In genomic region chr9:79012561-79012960, GRCh38 we compare ENCODE assay signal across 22 cellular contexts.
DNase-seq lines count a peak whose midpoint lies in the region; ATAC-seq and TF ChIP-seq lines count a peak whose summit lies in the region.
"Had no signal": no experiment of that assay in that cellular context is flagged by ENCODE, and none has a peak within 500 bp of the region (broad histone marks: within the 10 kb centered on the region; RNA-seq: fewer than 3 reads in every experiment).

No MANE protein-coding gene starts in this region.

- no peak overlapping the region for H3K4me3 Mint-ChIP-seq in GM23338
- H3K4me3 Mint-ChIP-seq: stimulated activated effector memory CD8-positive, alpha-beta T cell treated with anti-CD3 and anti-CD28 coated beads, Interleukin-12 subunit alpha, Interleukin-12 subunit beta, amount 100 ng/mL, for 72 hours; type B pancreatic cell had no signal

- no peak for TF ChIP-seq CTCF in GM23338 (conservative IDR thresholded peaks at IDR 0.05; ENCODE audit: low read depth in 2 of 2)
- no peak for TF ChIP-seq CTCF in foreskin keratinocyte (conservative IDR thresholded peaks at IDR 0.05)

- no peak overlapping the region for H3K27ac Mint-ChIP-seq in GM23338
- H3K27ac Mint-ChIP-seq: activated naive CD4-positive, alpha-beta T cell treated with anti-CD3 and anti-CD28 coated beads, Interleukin-2, amount 50 U/mL, for 72 hours; stimulated activated effector memory CD8-positive, alpha-beta T cell treated with anti-CD3 and anti-CD28 coated beads, Interleukin-12 subunit alpha, Interleukin-12 subunit beta, amount 100 ng/mL, for 72 hours; type B pancreatic cell had no signal

- no peaks in the 10 kb centered on the region for H3F3A ChIP-seq in GM23338 (replicated peaks; ENCODE audit: low read depth)

- H3K4me1 ChIP-seq in ACC112 (ENCODE audit: control insufficient read depth, insufficient read depth, low read length, unreplicated experiment) (peaks cover 34% of the 10 kb centered on the region), GM23338 (ENCODE audit: insufficient read depth) (no peaks in the 10 kb centered on the region; the same call in 1 of the 2 replicates), foreskin keratinocyte (peaks cover 43% of the 10 kb centered on the region)
- H3K4me1 ChIP-seq: heart left ventricle had no signal

- peak; percentile 14 for DNase-seq in GM23338 (ENCODE audit: low spot score)
- DNase-seq in amniotic epithelial cell (ENCODE audit: low read depth): peak; percentile 11
- DNase-seq in foreskin keratinocyte: peak in 1 of 2 donors; percentile 50
- DNase-seq in stimulated activated naive CD4-positive, alpha-beta T cell treated with Interleukin-2 at 50 U/mL for 16 hours (lab: John Stamatoyannopoulos, UW): no peak
- DNase-seq: ACHN; activated CD4-positive, alpha-beta T cell treated with anti-CD3 and anti-CD28 coated beads for 4 hours; activated CD8-positive, alpha-beta memory T cell treated with anti-CD3 and anti-CD28 coated beads, Interleukin-2, amount 50 U/mL, for 48 hours; cerebellar nuclear complex; COR-L47; heart left ventricle; KBM-7; left cardiac atrium; NCI-H1436 treated with DMSO at 0.1 percent for 48 hours; NCI-H345; small intestine had no signal

- H3K27me3 Mint-ChIP-seq in GM23338 (ENCODE audit: insufficient read depth, low read depth, poor library complexity): no peaks in the 10 kb centered on the region
- H3K27me3 Mint-ChIP-seq: type B pancreatic cell had no signal

- H3K79me2 ChIP-seq in ACC112 (ENCODE audit: control insufficient read depth, insufficient read depth, low read length, unreplicated experiment): no peaks in the 10 kb centered on the region
- no peaks in the 10 kb centered on the region for H3K79me2 ChIP-seq in GM23338 (replicated peaks; ENCODE audit: insufficient read depth)

- H2AFZ ChIP-seq in ACC112 (ENCODE audit: low read length, unreplicated experiment) (no peak overlapping the region), GM23338 (no peak overlapping the region)

- H3K4me1 Mint-ChIP-seq in GM23338: peaks cover 11% of the 10 kb centered on the region; the same call in 2 of the 3 replicates
- H3K4me1 Mint-ChIP-seq: stimulated activated effector memory CD8-positive, alpha-beta T cell treated with anti-CD3 and anti-CD28 coated beads, Interleukin-12 subunit alpha, Interleukin-12 subunit beta, amount 100 ng/mL, for 72 hours had no signal

- H3K36me3 Mint-ChIP-seq in GM23338 (ENCODE audit: low read depth): no peaks in the 10 kb centered on the region
- H3K36me3 Mint-ChIP-seq: activated naive CD4-positive, alpha-beta T cell treated with anti-CD3 and anti-CD28 coated beads, Interleukin-2, amount 50 U/mL, for 72 hours; stimulated activated effector memory CD8-positive, alpha-beta T cell treated with anti-CD3 and anti-CD28 coated beads, Interleukin-12 subunit alpha, Interleukin-12 subunit beta, amount 100 ng/mL, for 72 hours; type B pancreatic cell had no signal

- H3K4me3 ChIP-seq in ACC112 (ENCODE audit: low read depth, low read length): no peak overlapping the region
- H3K4me3 ChIP-seq in GM23338: no peak overlapping the region
- H3K4me3 ChIP-seq: heart left ventricle had no signal

- no peak for ATAC-seq in GM23338
- peak; percentile 17 for ATAC-seq in foreskin keratinocyte
- no peak for ATAC-seq in HG03354 (IDR thresholded peaks at IDR 0.05; ENCODE audit: poor library complexity, severe bottlenecking, unreplicated experiment)
- ATAC-seq in HG03039 (IDR thresholded peaks at IDR 0.05; ENCODE audit: unreplicated experiment): no peak
- ATAC-seq in HG03565 (IDR thresholded peaks at IDR 0.05; ENCODE audit: unreplicated experiment): no peak
- ATAC-seq: activated naive CD4-positive, alpha-beta T cell treated with anti-CD3 and anti-CD28 coated beads, Interleukin-2, amount 50 U/mL, for 72 hours; heart left ventricle; left cardiac atrium; stimulated activated effector memory CD8-positive, alpha-beta T cell treated with anti-CD3 and anti-CD28 coated beads, Interleukin-12 subunit alpha, Interleukin-12 subunit beta, amount 100 ng/mL, for 72 hours had no signal

- peaks cover 4% of the 10 kb centered on the region; the same call in 1 of the 2 replicates for H3K9me2 ChIP-seq in GM23338 (ENCODE audit: insufficient read depth)

- no peak overlapping the region for H3K4me2 ChIP-seq in GM23338

- H3K36me3 ChIP-seq in ACC112 (ENCODE audit: insufficient read depth, low read length) (no peaks in the 10 kb centered on the region), GM23338 (ENCODE audit: insufficient read depth) (no peaks in the 10 kb centered on the region)
- H3K36me3 ChIP-seq: heart left ventricle had no signal

- no peaks in the 10 kb centered on the region; the same call in 2 of the 3 replicates for H3K9me3 Mint-ChIP-seq in GM23338

- H3K27me3 ChIP-seq in ACC112 (ENCODE audit: insufficient read depth, low read length) (no peaks in the 10 kb centered on the region), GM23338 (ENCODE audit: insufficient read depth) (no peaks in the 10 kb centered on the region), foreskin keratinocyte (no peaks in the 10 kb centered on the region)
- H3K27me3 ChIP-seq: heart left ventricle had no signal

- H3K27ac ChIP-seq in ACC112 (ENCODE audit: low read depth, low read length) (peak overlapping the region; percentile 41), GM23338 (ENCODE audit: low read depth) (no peak overlapping the region), foreskin keratinocyte (no peak overlapping the region)
- H3K27ac ChIP-seq: heart left ventricle had no signal

- no peaks in the 10 kb centered on the region for H4K20me1 ChIP-seq in GM23338 (replicated peaks; ENCODE audit: insufficient read depth)

TF ChIP-seq in GM23338, 12 proteins besides CTCF, POLR2A, EP300 and RAD21 (continues in another document):
- TF ChIP-seq NANOG (IDR thresholded peaks at IDR 0.05; ENCODE audit: borderline replicate concordance): no peak
- TF ChIP-seq CREB1 (CRISPR knock-in tag; IDR thresholded peaks at IDR 0.05; ENCODE audit: low read depth): no peak
- no peak for TF ChIP-seq REST (IDR thresholded peaks at IDR 0.05; ENCODE audit: unreplicated experiment)
- no peak for TF ChIP-seq ETS1 (IDR thresholded peaks at IDR 0.05)
- no peak for TF ChIP-seq ZNF114 (CRISPR knock-in tag; IDR thresholded peaks at IDR 0.05)
